In genomic region chr18:6722680-6723079, GRCh38 we compare ENCODE assay signal across 14 cellular contexts. TPM values are rescaled to one million over a fixed set of nuclear protein-coding genes. Genes with fewer than 3 reads are reported as not detected.
A peak's percentile ranks its signal among the peaks of the same experiment; 100 is the strongest.
DNase-seq lines count a peak whose midpoint lies in the region; ATAC-seq and TF ChIP-seq lines count a peak whose summit lies in the region.
"Had no signal": no experiment of that assay in that cellular context is flagged by ENCODE, and none has a peak within 500 bp of the region (broad histone marks: within the 10 kb centered on the region; RNA-seq: fewer than 3 reads in every experiment).

No MANE protein-coding gene starts in this region.

- no peak overlapping the region; the same call in 1 of the 2 replicates for H4K5ac ChIP-seq in IMR-90 (ENCODE audit: low read depth, low read length)

- H3K4me2 ChIP-seq in IMR-90 (ENCODE audit: low read depth, low read length), result no peak overlapping the region

- H2AK9ac ChIP-seq in IMR-90 (replicated peaks; ENCODE audit: low read depth, low read length, poor library complexity), result no peak overlapping the region

- peaks cover 14% of the 10 kb centered on the region for H3K9me1 ChIP-seq in IMR-90 (ENCODE audit: insufficient read depth, low read length)

- in situ Hi-C loops in IMR-90 (cut with MboI; ENCODE audit: low sequenced_read_pairs), result no loop called here

- peak overlapping the region; percentile 11; the same call in 1 of the 2 replicates for H2BK120ac ChIP-seq in IMR-90 (ENCODE audit: low read depth, low read length)

- H3K27me3 ChIP-seq in Caco-2 (replicated peaks; ENCODE audit: control insufficient read depth, insufficient read depth, low read length) (no peaks in the 10 kb centered on the region), IMR-90 (ENCODE audit: control insufficient read depth, insufficient read depth, low read length) (no peaks in the 10 kb centered on the region), gastroesophageal sphincter (no peaks in the 10 kb centered on the region), A673 (replicated peaks; ENCODE audit: insufficient read depth, low read depth, low read length, poor library complexity) (no peaks in the 10 kb centered on the region)
- H3K27me3 ChIP-seq: BE2C had no signal

- ATAC-seq in IMR-90 (ENCODE audit: low read depth) (no peak), gastroesophageal sphincter (no peak)
- no peak for ATAC-seq in natural killer cell treated with Interleukin-12 subunit alpha and Interleukin-12 subunit beta and Interleukin-15 and Interleukin-18, amount 100 ng/mL, for 72 hours
- ATAC-seq: HCT116 had no signal

- BruUV-seq in Caco-2 (replicated peaks; lab: Mats Ljungman, UMichigan) (no TSS peak), IMR-90 (replicated peaks; lab: Mats Ljungman, UMichigan) (no TSS peak), A673 (replicated peaks; lab: Mats Ljungman, UMichigan) (no TSS peak)

- H3K27ac ChIP-seq in IMR-90 (ENCODE audit: insufficient read depth, low read length) (peak overlapping the region; percentile 30; the same call in 1 of the 2 replicates), gastroesophageal sphincter (no peak overlapping the region), A673 (ENCODE audit: low read depth, low read length, poor library complexity, severe bottlenecking) (no peak overlapping the region)
- H3K27ac ChIP-seq: C4-2B, HL-60 had no signal

- H3K27ac Mint-ChIP-seq in Caco-2 (ENCODE audit: unreplicated experiment), result peak overlapping the region; percentile 99
- peak overlapping the region; percentile 47 to 84 (median 83) for H3K27ac Mint-ChIP-seq in nephron
- no peak overlapping the region for H3K27ac Mint-ChIP-seq in natural killer cell treated with Interleukin-12 subunit alpha and Interleukin-12 subunit beta and Interleukin-15 and Interleukin-18, amount 100 ng/mL, for 72 hours
- H3K27ac Mint-ChIP-seq: CD4-positive, alpha-beta memory T cell had no signal

- H3K9me3 Mint-ChIP-seq in Caco-2 (ENCODE audit: unreplicated experiment) (no peaks in the 10 kb centered on the region), nephron (no peaks in the 10 kb centered on the region)
- peaks cover 14% of the 10 kb centered on the region for H3K9me3 Mint-ChIP-seq in natural killer cell treated with Interleukin-12 subunit alpha and Interleukin-12 subunit beta and Interleukin-15 and Interleukin-18, amount 100 ng/mL, for 72 hours

- POLR2A ChIA-PET in Caco-2 (lab: Charles Lee), result no interaction called here
- POLR2A ChIA-PET in IMR-90 (lab: Charles Lee; ENCODE audit: unreplicated experiment), result no interaction called here
- POLR2A ChIA-PET in A673 (lab: Charles Lee; ENCODE audit: low non-redundant PET), result no interaction called here

- dilution Hi-C loops in IMR-90 (cut with HindIII; ENCODE audit: low sequenced_read_pairs, unreplicated experiment), result no loop called here

- no peak overlapping the region for H4K8ac ChIP-seq in IMR-90 (ENCODE audit: low read depth in 2 of 2, low read length in 2 of 2)

- H3K4me3 ChIP-seq in Caco-2 (ENCODE audit: low read depth, low read length) (no peak overlapping the region), IMR-90 (ENCODE audit: insufficient read depth, low read depth, low read length) (no peak overlapping the region), gastroesophageal sphincter (no peak overlapping the region), A673 (ENCODE audit: low read depth, low read length, poor library complexity, severe bottlenecking) (no peak overlapping the region)

- H2BK20ac ChIP-seq in IMR-90 (ENCODE audit: low read depth, low read length), result no peak overlapping the region

- no peaks in the 10 kb centered on the region for H3K79me1 ChIP-seq in IMR-90 (ENCODE audit: low read depth in 1 of 2, low read length in 2 of 2)

- H3K4me3 Mint-ChIP-seq in Caco-2 (ENCODE audit: unreplicated experiment) (no peak overlapping the region), nephron (no peak overlapping the region)
- H3K4me3 Mint-ChIP-seq in natural killer cell treated with Interleukin-12 subunit alpha and Interleukin-12 subunit beta and Interleukin-15 and Interleukin-18, amount 100 ng/mL, for 72 hours, result no peak overlapping the region
- H3K4me3 Mint-ChIP-seq: CD4-positive, alpha-beta memory T cell had no signal

- no peak overlapping the region for H3K9ac ChIP-seq in IMR-90 (ENCODE audit: low read depth, low read length)

- peak overlapping the region; percentile 0; the same call in 1 of the 2 replicates for H3K18ac ChIP-seq in IMR-90 (ENCODE audit: low read depth, low read length)

- H3K9me3 ChIP-seq in Caco-2, result no peaks in the 10 kb centered on the region
- H3K9me3 ChIP-seq in IMR-90 (ENCODE audit: control insufficient read depth, insufficient read depth, low read length), result no peaks in the 10 kb centered on the region
- no peaks in the 10 kb centered on the region for H3K9me3 ChIP-seq in gastroesophageal sphincter
- H3K9me3 ChIP-seq in A673 (ENCODE audit: low read depth, low read length, poor library complexity, severe bottlenecking), result peaks cover 15% of the 10 kb centered on the region
- H3K9me3 ChIP-seq: BE2C had no signal

- H2BK5ac ChIP-seq in IMR-90 (ENCODE audit: low read depth, low read length, poor library complexity, severe bottlenecking), result no peak overlapping the region

- CTCF ChIA-PET in Caco-2 (lab: Charles Lee) (no interaction called here), IMR-90 (lab: Yijun Ruan, JAX) (interaction anchor here (0.5 kb wide), 1 partner anchor 135 kb away, joined by 3 read pairs; no protein-coding TSS in a partner anchor), A673 (lab: Charles Lee) (no interaction called here)

- H3K4me1 ChIP-seq in Caco-2 (peaks cover 86% of the 10 kb centered on the region), IMR-90 (ENCODE audit: control insufficient read depth, insufficient read depth, low read length) (peaks cover 13% of the 10 kb centered on the region), gastroesophageal sphincter (no peaks in the 10 kb centered on the region), A673 (ENCODE audit: insufficient read depth, low read length, poor library complexity, severe bottlenecking) (no peaks in the 10 kb centered on the region)
- H3K4me1 ChIP-seq: BE2C had no signal

- H2AFZ ChIP-seq in IMR-90 (replicated peaks; ENCODE audit: low read length, poor library complexity), result no peak overlapping the region

- no peak for TF ChIP-seq EP300 in gastroesophageal sphincter (IDR thresholded peaks at IDR 0.05)

- H3K36me3 ChIP-seq in Caco-2 (ENCODE audit: control insufficient read depth, insufficient read depth, low read length) (no peaks in the 10 kb centered on the region), IMR-90 (ENCODE audit: control insufficient read depth, insufficient read depth, low read length) (no peaks in the 10 kb centered on the region), gastroesophageal sphincter (no peaks in the 10 kb centered on the region), A673 (ENCODE audit: insufficient read depth, low read length, poor library complexity, severe bottlenecking) (no peaks in the 10 kb centered on the region)
- H3K36me3 ChIP-seq: BE2C had no signal

- H2AK5ac ChIP-seq in IMR-90 (ENCODE audit: low read depth, low read length), result 0 out of 2 replicates have a peak overlapping the region, but pooled peaks have one; percentile 24

- TF ChIP-seq CTCF in Caco-2 (IDR thresholded peaks at IDR 0.05; ENCODE audit: insufficient read depth in 1 of 2, low read depth in 1 of 2, low read length in 1 of 2, severe bottlenecking in 1 of 2, unreplicated experiment in 1 of 2), result no peak
- TF ChIP-seq CTCF in IMR-90 (conservative IDR thresholded peaks at IDR 0.05; ENCODE audit: low read depth, low read length), result no peak
- TF ChIP-seq CTCF in nephron (IDR thresholded peaks at IDR 0.05; ENCODE audit: unreplicated experiment in 3 of 3), result no peak
- TF ChIP-seq CTCF in gastroesophageal sphincter (IDR thresholded peaks at IDR 0.05), result no peak
- no peak for TF ChIP-seq CTCF in A673 (conservative IDR thresholded peaks at IDR 0.05; ENCODE audit: low read depth, low read length)

- H4K20me1 ChIP-seq in IMR-90 (ENCODE audit: insufficient read depth, low read length), result no peaks in the 10 kb centered on the region

- DNase-seq in Caco-2 (no peak), IMR-90 (no peak), left kidney (ENCODE audit: low read depth, low spot score) (peak; percentile 35), A673 (ENCODE audit: low spot score) (no peak)
- DNase-seq in natural killer cell treated with Interleukin-12 subunit alpha and Interleukin-12 subunit beta and Interleukin-15 and Interleukin-18, amount 100 ng/mL, for 72 hours (ENCODE audit: low spot score), result no peak
- no peak for DNase-seq in activated CD8-positive, alpha-beta memory T cell treated with anti-CD3 and anti-CD28 coated beads, Interleukin-2, amount 50 U/mL, for 48 hours
- DNase-seq: BE2C; CD4-positive, alpha-beta memory T cell; DMS153 had no signal

- H3K56ac ChIP-seq in IMR-90 (ENCODE audit: extremely low read depth, insufficient read depth, low read length), result no peak overlapping the region

- H3K14ac ChIP-seq in IMR-90 (replicated peaks; ENCODE audit: low read depth, low read length), result no peak overlapping the region

- H3K23ac ChIP-seq in IMR-90 (ENCODE audit: low read depth, low read length), result no peak overlapping the region

- H3K27me3 Mint-ChIP-seq in Caco-2 (ENCODE audit: insufficient read depth, unreplicated experiment) (no peaks in the 10 kb centered on the region), nephron (ENCODE audit: low read depth) (no peaks in the 10 kb centered on the region)
- peaks cover 0 to 8% of the 10 kb centered on the region in 2 donors for H3K27me3 Mint-ChIP-seq in natural killer cell treated with Interleukin-12 subunit alpha and Interleukin-12 subunit beta and Interleukin-15 and Interleukin-18, amount 100 ng/mL, for 72 hours
- H3K27me3 Mint-ChIP-seq: CD4-positive, alpha-beta memory T cell had no signal

- no peak overlapping the region for H4K91ac ChIP-seq in IMR-90 (ENCODE audit: insufficient read depth, low read depth, low read length)

- intact Hi-C loops in Caco-2 (cut with micrococcal nuclease; ENCODE audit: unreplicated experiment), result no loop called here
- intact Hi-C loops in IMR-90 (cut with micrococcal nuclease), result no loop called here
- intact Hi-C loops in A673 (cut with micrococcal nuclease; ENCODE audit: unreplicated experiment), result no loop called here

- 0 out of 3 replicates have a peak overlapping the region, but pooled peaks have one; percentile 1 for H2BK15ac ChIP-seq in IMR-90 (ENCODE audit: low read depth, low read length)

- no peak overlapping the region; the same call in 1 of the 2 replicates for H3K4ac ChIP-seq in IMR-90 (ENCODE audit: low read depth, low read length)

- no peak for TF ChIP-seq RAD21 in IMR-90 (IDR thresholded peaks at IDR 0.05; ENCODE audit: low read length)

- TF ChIP-seq POLR2A in IMR-90 (IDR thresholded peaks at IDR 0.05; ENCODE audit: low read depth, low read length), result no peak
- no peak for TF ChIP-seq POLR2A in gastroesophageal sphincter (IDR thresholded peaks at IDR 0.05)

- WGBS in IMR-90 (ENCODE audit: extremely low coverage in 2 of 2, insufficient read length in 1 of 2), 2 experiments, result 71% methylated on average over 1 of the region's 4 CpGs; no CpG with 5 or more reads in 1 of the 2 experiments
- 60 to 100% methylated on average over 1 to 2 of the region's 4 CpGs for WGBS in gastroesophageal sphincter (ENCODE audit: low coverage in 1 of 2), 2 donors

- H3K4me1 Mint-ChIP-seq in Caco-2 (ENCODE audit: low read depth, unreplicated experiment) (peaks cover 70% of the 10 kb centered on the region), nephron (peaks cover 45% of the 10 kb centered on the region)
- H3K4me1 Mint-ChIP-seq in natural killer cell treated with Interleukin-12 subunit alpha and Interleukin-12 subunit beta and Interleukin-15 and Interleukin-18, amount 100 ng/mL, for 72 hours (ENCODE audit: low read depth in 2 of 2), result no peaks in the 10 kb centered on the region
- H3K4me1 Mint-ChIP-seq: CD4-positive, alpha-beta memory T cell had no signal

- peaks cover 13% of the 10 kb centered on the region for H3K36me3 Mint-ChIP-seq in Caco-2 (ENCODE audit: insufficient read depth, unreplicated experiment)
- no peaks in the 10 kb centered on the region for H3K36me3 Mint-ChIP-seq in nephron (ENCODE audit: low read depth)
- no peaks in the 10 kb centered on the region for H3K36me3 Mint-ChIP-seq in natural killer cell treated with Interleukin-12 subunit alpha and Interleukin-12 subunit beta and Interleukin-15 and Interleukin-18, amount 100 ng/mL, for 72 hours
- H3K36me3 Mint-ChIP-seq: CD4-positive, alpha-beta memory T cell had no signal

RNA-seq across cellular contexts. Expression of gene ARHGAP28, which starts 6.8 kb away (rescaled TPM):
- total RNA-seq in Caco-2 (2022), result 92.2 and 118 TPM in 2 replicates
- total RNA-seq in IMR-90 (2012; rRNA removed), result 2.8 and 3.8 TPM in 2 replicates
- polyA plus RNA-seq in IMR-90 (2012; rRNA removed), result 1.3 and 1.8 TPM in 2 replicates
- polyA plus RNA-seq in IMR-90 (2012; cell fraction: cytosol; rRNA removed), result 0.56 and 0.70 TPM in 2 replicates
- polyA plus RNA-seq in IMR-90 (2012; cell fraction: nucleus; rRNA removed; ENCODE audit: low replicate concordance), result 0.33 and 3.3 TPM in 2 replicates
- not detected for total RNA-seq in natural killer cell treated with Interleukin-12 subunit alpha and Interleukin-12 subunit beta and Interleukin-15 and Interleukin-18, amount 100 ng/mL, for 72 hours
- 1 to 10 TPM in 2 of 4 donors, under 1 TPM in 2; 0.35 to 1.9 (median 1.1) TPM for total RNA-seq in gastroesophageal sphincter
- total RNA-seq in A673 (2021), result not detected in 2 replicates
- total RNA-seq: CD4-positive, alpha-beta memory T cell had no signal
- polyA plus RNA-seq: CD4-positive, alpha-beta memory T cell had no signal

Comparison
In these comparisons a context has a peak if more than half of its experiments do, and no peak if none do; other contexts are left out.
1. H3K27ac Mint-ChIP-seq: peak in Caco-2 (single experiment) and nephron (3 of 3); none in natural killer cell treated with Interleukin-12 subunit alpha and Interleukin-12 subunit beta and Interleukin-15 and Interleukin-18, amount 100 ng/mL, for 72 hours (0 of 2).
2. RNA of gene ARHGAP28, which starts 6.8 kb away (total RNA-seq): 92.2 to 118 TPM in Caco-2; 2.8 to 3.8 TPM in IMR-90, 0.35 to 1.9 TPM in gastroesophageal sphincter, not detected in natural killer cell treated with Interleukin-12 subunit alpha and Interleukin-12 subunit beta and Interleukin-15 and Interleukin-18, amount 100 ng/mL, for 72 hours and not detected in A673; every median in the first group is over 10 times any median in the second.